In genomic region chr4:152679414-152680281, GRCh38 we compare ENCODE assay signal across 8 cellular contexts. TPM values are rescaled to one million over a fixed set of nuclear protein-coding genes. Genes with fewer than 3 reads are reported as not detected.
DNase-seq lines count a peak whose midpoint lies in the region; FAIRE-seq and TF ChIP-seq lines count a peak whose summit lies in the region.

A gene with protein sequence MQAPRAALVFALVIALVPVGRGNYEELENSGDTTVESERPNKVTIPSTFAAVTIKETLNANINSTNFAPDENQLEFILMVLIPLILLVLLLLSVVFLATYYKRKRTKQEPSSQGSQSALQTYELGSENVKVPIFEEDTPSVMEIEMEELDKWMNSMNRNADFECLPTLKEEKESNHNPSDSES (minus strand): TSS chr4:152679997. CDS start chr4:152679933, 64 bp downstream.

- intact Hi-C loops in kidney (cut with DNase I): no loop called here

- TF ChIP-seq CTCF in GM06990 (IDR thresholded peaks at IDR 0.05; ENCODE audit: insufficient read depth, low read length, poor library complexity, severe bottlenecking) (no peak), WI38 (IDR thresholded peaks at IDR 0.05; ENCODE audit: low read depth, low read length) (no peak), bronchial epithelial cell (IDR thresholded peaks at IDR 0.05; ENCODE audit: insufficient read depth, low read length, severe bottlenecking) (no peak), kidney (IDR thresholded peaks at IDR 0.05; ENCODE audit: borderline replicate concordance, extremely low read depth, insufficient read depth) (no peak)

- peak within 1 kb of the TSS; percentile 71 for H3K4me3 ChIP-seq in GM06990 (replicated peaks; ENCODE audit: low read depth, low read length)
- H3K4me3 ChIP-seq in MG63: peak within 1 kb of the TSS; percentile 42
- peak within 1 kb of the TSS; percentile 57 for H3K4me3 ChIP-seq in WI38 (ENCODE audit: low read depth, low read length)
- peak within 1 kb of the TSS; percentile 58 for H3K4me3 ChIP-seq in bronchial epithelial cell (ENCODE audit: low read depth, low read length)
- H3K4me3 ChIP-seq in kidney (ENCODE audit: low read length in 2 of 2): peak within 1 kb of the TSS; percentile 39 to 64

- peaks cover 0 to 2% of the 10 kb centered on the region in 2 donors for H3K4me1 ChIP-seq in kidney (ENCODE audit: control insufficient read depth in 1 of 2, insufficient read depth in 1 of 2, low read depth in 1 of 2, low read length in 2 of 2)

- H3K27me3 ChIP-seq in GM06990 (replicated peaks; ENCODE audit: control insufficient read depth, insufficient read depth, low read length) (no peaks in the 10 kb centered on the region), MG63 (no peaks in the 10 kb centered on the region), bronchial epithelial cell (ENCODE audit: control insufficient read depth, insufficient read depth, low read length) (no peaks in the 10 kb centered on the region)

- DNase-seq in GM06990 (ENCODE audit: extremely low read depth, insufficient read length) (peak; percentile 88), H4 (ENCODE audit: low spot score) (peak; percentile 52), MG63 (peak; percentile 47), bronchial epithelial cell (ENCODE audit: low read depth) (peak; percentile 98), kidney (peak; percentile 88), DMS114 treated with DMSO at 0.1 percent for 48 hours (lab: John Stamatoyannopoulos, UW; ENCODE audit: unreplicated experiment) (no peak)
- peak; percentile 74 for DNase-seq in stimulated activated CD4-positive, alpha-beta T cell treated with anti-CD3 and anti-CD28 coated beads, Interleukin-15, amount 100 ng/mL, for 24 hours

- H3K9ac ChIP-seq in kidney (ENCODE audit: low read length in 2 of 2): peak within 1 kb of the TSS; percentile 29 to 37

- H3K36me3 ChIP-seq in GM06990 (ENCODE audit: control insufficient read depth, insufficient read depth, low read length) (no peaks in the 10 kb centered on the region), MG63 (no peaks in the 10 kb centered on the region), bronchial epithelial cell (ENCODE audit: control insufficient read depth, insufficient read depth, low read length) (no peaks in the 10 kb centered on the region), kidney (ENCODE audit: control insufficient read depth in 1 of 2, insufficient read depth in 2 of 2, low read length in 2 of 2) (no peaks in the 10 kb centered on the region)

- no peak within 1 kb of the TSS for H3K27ac ChIP-seq in kidney (ENCODE audit: low read depth in 2 of 2, low read length in 2 of 2)

- FAIRE-seq in bronchial epithelial cell (lab: Jason Lieb, UNC): no peak
- no peak for FAIRE-seq in kidney (lab: Jason Lieb, UNC)

- H3K9me3 ChIP-seq in MG63: no peaks in the 10 kb centered on the region
- H3K9me3 ChIP-seq in kidney (ENCODE audit: control insufficient read depth in 1 of 2, low read length in 2 of 2): no peaks in the 10 kb centered on the region

RNA-seq across cellular contexts. Expression of the gene that starts here (rescaled TPM):
- 0.99 and 1.3 TPM in 2 replicates for total RNA-seq in H4 (2014; rRNA removed; shearing (Covaris generic))
- 0.25 and 1.8 TPM in 2 replicates for total RNA-seq in MG63 (2014; rRNA removed; shearing (Covaris generic); ENCODE audit: low replicate concordance)
- total RNA-seq in bronchial epithelial cell (22.4 and 39.4 TPM in 2 replicates), kidney (11.0 TPM)
- 0.09 TPM for polyA plus RNA-seq in kidney (ENCODE audit: insufficient read depth, low read depth, low replicate concordance)
